In genomic region chr15:55820043-55820442, GRCh38 we compare ENCODE assay signal across 19 cellular contexts.
"Had no signal": no experiment of that assay in that cellular context is flagged by ENCODE, and none has a peak within 500 bp of the region (broad histone marks: within the 10 kb centered on the region; RNA-seq: fewer than 3 reads in every experiment).

No MANE protein-coding gene starts in this region.

- H3K27ac ChIP-seq: epithelial cell of prostate, gastroesophageal sphincter, sigmoid colon, spleen, thoracic aorta had no signal

- DNase-seq: activated CD4-positive, alpha-beta T cell treated with anti-CD3 and anti-CD28 coated beads, Interleukin-2, amount 50 U/mL, for 4 hours; activated CD4-positive, CD25-positive, alpha-beta regulatory T cell treated with anti-CD3 and anti-CD28 coated beads, Interleukin-2, amount 50 U/mL, for 72 hours; activated naive CD4-positive, alpha-beta T cell treated with anti-CD3 and anti-CD28 coated beads for 36 hours; activated naive CD8-positive, alpha-beta T cell treated with anti-CD3 and anti-CD28 coated beads, Interleukin-2, amount 50 U/mL, for 24 hours; aorta; dermis blood vessel endothelial cell; effector memory CD8-positive, alpha-beta T cell; left cardiac atrium; naive B cell; occipital lobe; sigmoid colon; spleen; T-helper 1 cell; T1000 had no signal

- H3K4me1 ChIP-seq: spleen had no signal

- ATAC-seq: activated naive CD8-positive, alpha-beta T cell treated with anti-CD3 and anti-CD28 coated beads, Interleukin-2, amount 50 U/mL, for 24 hours; activated T-helper 17 cell treated with anti-CD3 and anti-CD28 coated beads, Interleukin-2, amount 50 U/mL, for 72 hours; effector memory CD8-positive, alpha-beta T cell; gastroesophageal sphincter; heart right ventricle; left cardiac atrium had no signal

- H3K9me3 ChIP-seq: gastroesophageal sphincter, heart right ventricle, sigmoid colon, thoracic aorta had no signal

- H3K36me3 ChIP-seq: gastroesophageal sphincter, heart right ventricle, sigmoid colon, spleen, thoracic aorta had no signal

- H3K27me3 ChIP-seq: gastroesophageal sphincter, heart right ventricle, sigmoid colon, spleen had no signal

- H3K4me3 ChIP-seq: gastroesophageal sphincter, heart right ventricle, sigmoid colon, spleen, thoracic aorta had no signal
